Comparison of ENCODE assay signal across 17 cellular contexts in the genomic region with DNA sequence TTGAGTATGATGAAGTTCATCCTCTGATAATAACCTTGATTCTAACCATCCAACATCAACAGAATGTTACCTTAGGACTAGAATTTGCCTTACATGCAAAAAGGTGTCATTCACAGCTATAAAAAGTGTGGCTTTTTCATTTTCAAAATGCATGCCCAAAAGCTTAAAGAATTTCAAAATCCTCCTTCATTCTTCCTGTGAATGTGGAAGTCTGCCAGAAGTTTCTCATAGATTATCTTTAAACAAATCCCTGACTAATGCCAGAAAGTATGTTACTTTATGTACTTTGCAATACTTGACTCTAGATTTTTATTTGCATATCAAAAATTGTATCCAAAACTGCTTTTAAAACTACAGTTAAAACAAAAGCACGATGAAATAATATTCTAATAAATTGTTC.
DNase-seq lines count a peak whose midpoint lies in the region; ATAC-seq and TF ChIP-seq lines count a peak whose summit lies in the region.
"Had no signal": no experiment of that assay in that cellular context is flagged by ENCODE, and none has a peak within 500 bp of the region (broad histone marks: within the 10 kb centered on the region; RNA-seq: fewer than 3 reads in every experiment).

No MANE protein-coding gene starts in this region.

- TF ChIP-seq CTCF in epithelial cell of esophagus (IDR thresholded peaks at IDR 0.05; ENCODE audit: insufficient read depth, low read depth, low read length, missing control alignments) (no peak), retinal pigment epithelial cell (conservative IDR thresholded peaks at IDR 0.05; ENCODE audit: low read depth, low read length) (no peak)

- no peak overlapping the region for H3K4me3 ChIP-seq in epithelial cell of esophagus (ENCODE audit: low read length)
- no peak overlapping the region for H3K4me3 ChIP-seq in retinal pigment epithelial cell (ENCODE audit: low read length)
- H3K4me3 ChIP-seq: body of pancreas, gastrocnemius medialis had no signal

- ATAC-seq in GM21528 (IDR thresholded peaks at IDR 0.05; ENCODE audit: low FRiP score, unreplicated experiment) = no peak
- no peak for ATAC-seq in GM18498 (IDR thresholded peaks at IDR 0.05; ENCODE audit: unreplicated experiment)
- ATAC-seq: body of pancreas, gastrocnemius medialis, T-helper 17 cell had no signal

- peak; percentile 54 for DNase-seq in EH (ENCODE audit: low read depth)
- DNase-seq in NCI-H446 (lab: John Stamatoyannopoulos, UW) = peak; percentile 24 to 72
- peak; percentile 70 for DNase-seq in epithelial cell of esophagus (ENCODE audit: low read depth)
- DNase-seq in retinal pigment epithelial cell (ENCODE audit: low read depth) = peak; percentile 80
- DNase-seq in NCI-H187 (lab: John Stamatoyannopoulos, UW) = no peak
- DNase-seq: activated B cell treated with CpG ODN at 0.5 μM for 24 hours; activated gamma-delta T cell; body of pancreas; CD4-positive, CD25-positive, alpha-beta regulatory T cell; gastrocnemius medialis; naive B cell; NCI-H1092 treated with DMSO at 0.1 percent for 48 hours; NCI-H2171 treated with DMSO at 0.1 percent for 48 hours; Right ventricle myocardium superior; T-helper 17 cell had no signal

Comparison
In these comparisons a context has a peak if more than half of its experiments do, and no peak if none do; other contexts are left out.
1. DNase-seq: peak in EH (single experiment), NCI-H446 (2 of 2), epithelial cell of esophagus (single experiment) and retinal pigment epithelial cell (single experiment); none in NCI-H187 (0 of 2).